In genomic region chr5:171401167-171401947, GRCh38 we compare ENCODE assay signal across 32 cellular contexts. TPM values are rescaled to one million over a fixed set of nuclear protein-coding genes. Genes with fewer than 3 reads are reported as not detected.
DNase-seq lines count a peak whose midpoint lies in the region; ATAC-seq, FAIRE-seq and TF ChIP-seq lines count a peak whose summit lies in the region.
"Had no signal": no experiment of that assay in that cellular context is flagged by ENCODE, and none has a peak within 500 bp of the region (broad histone marks: within the 10 kb centered on the region; RNA-seq: fewer than 3 reads in every experiment).

No MANE protein-coding gene starts in this region.

- peaks cover 25% of the 10 kb centered on the region for H4K20me1 ChIP-seq in endothelial cell of umbilical vein (replicated peaks; ENCODE audit: control insufficient read depth, extremely low read depth, insufficient read depth, low read length)
- peaks cover 74% of the 10 kb centered on the region for H4K20me1 ChIP-seq in PC-9 (ENCODE audit: insufficient read depth)

- peaks cover 20% of the 10 kb centered on the region for H3K4me1 Mint-ChIP-seq in T-helper 2 cell treated with Interferon-gamma antibody and Interleukin-4, amounts not matched to agents 5 μg/mL and 100 μg/mL, for 36 hours (ENCODE audit: low read depth)
- peaks cover 26 to 55% (median 38%) of the 10 kb centered on the region in 4 donors for H3K4me1 Mint-ChIP-seq in CD4-positive, alpha-beta memory T cell
- H3K4me1 Mint-ChIP-seq in T-helper 17 cell = peaks cover 31% of the 10 kb centered on the region

- H3K4me2 ChIP-seq in endothelial cell of umbilical vein (ENCODE audit: insufficient read depth, low read length) = no peak overlapping the region
- no peak overlapping the region for H3K4me2 ChIP-seq in PC-9

- H3K9me3 ChIP-seq in CD4-positive, alpha-beta memory T cell (ENCODE audit: control insufficient read depth in 1 of 2, low read length in 2 of 2) = no peaks in the 10 kb centered on the region
- H3K9me3 ChIP-seq in T-helper 17 cell (ENCODE audit: control insufficient read depth, low read length, poor library complexity, severe bottlenecking) = no peaks in the 10 kb centered on the region
- no peaks in the 10 kb centered on the region for H3K9me3 ChIP-seq in endothelial cell of umbilical vein (replicated peaks; ENCODE audit: control insufficient read depth, insufficient read depth, low read length)
- no peaks in the 10 kb centered on the region for H3K9me3 ChIP-seq in right cardiac atrium (ENCODE audit: control insufficient read depth, low read length)
- H3K9me3 ChIP-seq in PC-9 (ENCODE audit: insufficient read depth, low read depth) = no peaks in the 10 kb centered on the region
- H3K9me3 ChIP-seq: ascending aorta, SJCRH30, transverse colon had no signal

- peak; percentile 26 for TF ChIP-seq POLR2A in endothelial cell of umbilical vein (IDR thresholded peaks at IDR 0.05; ENCODE audit: low read depth, low read length)

- no peaks in the 10 kb centered on the region for H3K9me3 Mint-ChIP-seq in T-helper 2 cell treated with Interferon-gamma antibody and Interleukin-4, amounts not matched to agents 5 μg/mL and 100 μg/mL, for 36 hours
- H3K9me3 Mint-ChIP-seq in CD4-positive, alpha-beta memory T cell = no peaks in the 10 kb centered on the region
- H3K9me3 Mint-ChIP-seq: activated B cell treated with CpG ODN at 0.5 μM for 24 hours; activated CD4-positive, alpha-beta T cell treated with anti-CD3 and anti-CD28 coated beads, Interleukin-2, amount 10 ng/mL, durations not matched to agents 7 days and 5 days; activated naive CD8-positive, alpha-beta T cell treated with anti-CD3 and anti-CD28 coated beads, Interleukin-2, amount 10 ng/mL, durations not matched to agents 7 days and 5 days; activated T-helper 2 cell treated with anti-CD3 and anti-CD28 coated beads, Interferon-gamma antibody, Interleukin-2, Interleukin-4, amounts not matched to agents 10 μg/mL and 5 μg/mL and 100 μg/mL, durations not matched to agents 14 hours and 24 hours and 36 hours; natural killer cell treated with Interleukin-12 subunit alpha and Interleukin-12 subunit beta and Interleukin-15 and Interleukin-18, amount 100 ng/mL, for 72 hours had no signal

- no peaks in the 10 kb centered on the region for H3K9me1 ChIP-seq in endothelial cell of umbilical vein (replicated peaks; ENCODE audit: control insufficient read depth, extremely low read depth, insufficient read depth, low read length)

- dilution Hi-C loops in endothelial cell of umbilical vein (cut with MboI; ENCODE audit: extremely low pct_ligation_motif_present, low sequenced_read_pairs) = no loop called here

- H3K79me2 ChIP-seq in endothelial cell of umbilical vein (ENCODE audit: control insufficient read depth, insufficient read depth, low read length) (peaks cover 73% of the 10 kb centered on the region), PC-9 (ENCODE audit: low read depth) (peaks cover 72% of the 10 kb centered on the region)

- H2AFZ ChIP-seq in endothelial cell of umbilical vein (ENCODE audit: low read depth, low read length) (no peak overlapping the region), PC-9 (no peak overlapping the region)

- H3K4me3 ChIP-seq in CD4-positive, alpha-beta memory T cell (ENCODE audit: low read length in 2 of 2) = no peak overlapping the region
- H3K4me3 ChIP-seq in endothelial cell of umbilical vein (replicated peaks in 1 of 3; ENCODE audit: insufficient read depth in 1 of 3, low read depth in 1 of 3, low read length in 3 of 3) = no peak overlapping the region
- no peak overlapping the region for H3K4me3 ChIP-seq in right cardiac atrium (ENCODE audit: low read length)
- H3K4me3 ChIP-seq in PC-9 = no peak overlapping the region
- H3K4me3 ChIP-seq: ascending aorta, cardiac muscle cell, SJCRH30, transverse colon had no signal

- POLR2A ChIA-PET in CD4-positive, alpha-beta memory T cell (lab: Charles Lee; ENCODE audit: partially characterized antibody) = interaction anchor here (1.5 kb wide), 1 partner anchor 13 kb away, joined by 6 read pairs; the partner anchor contains the start of gene NPM1
- POLR2A ChIA-PET in endothelial cell of umbilical vein (lab: Charles Lee) (no interaction called here), PC-9 (lab: Charles Lee; ENCODE audit: unreplicated experiment) (no interaction called here)

- H3K27me3 ChIP-seq in CD4-positive, alpha-beta memory T cell (ENCODE audit: insufficient read depth, low read length) = no peaks in the 10 kb centered on the region
- H3K27me3 ChIP-seq in endothelial cell of umbilical vein (ENCODE audit: control insufficient read depth in 2 of 2, insufficient read depth in 2 of 2, low read length in 2 of 2) (no peaks in the 10 kb centered on the region), right cardiac atrium (ENCODE audit: control insufficient read depth, insufficient read depth) (no peaks in the 10 kb centered on the region), PC-9 (ENCODE audit: insufficient read depth, low read depth) (no peaks in the 10 kb centered on the region)
- H3K27me3 ChIP-seq: ascending aorta, cardiac muscle cell, SJCRH30, transverse colon had no signal

- WGBS in right cardiac atrium = 97% methylated on average over 13 of the region's 13 CpGs

- TF ChIP-seq CTCF in endothelial cell of umbilical vein (IDR thresholded peaks at IDR 0.05; ENCODE audit: extremely low read depth in 1 of 2, insufficient read depth in 1 of 2, low read depth in 1 of 2, low read length in 2 of 2) = no peak
- no peak for TF ChIP-seq CTCF in PC-9 (conservative IDR thresholded peaks at IDR 0.05)

- DNase-seq in T-helper 2 cell treated with Interferon-gamma antibody and Interleukin-4, amounts not matched to agents 5 μg/mL and 100 μg/mL, for 36 hours (ENCODE audit: low spot score) = no peak
- no peak for DNase-seq in T-helper 2 cell
- no peak for DNase-seq in CD4-positive, alpha-beta memory T cell
- DNase-seq in T-helper 17 cell = no peak
- no peak for DNase-seq in endothelial cell of umbilical vein (ENCODE audit: low read depth, low spot score)
- no peak for DNase-seq in GM03348 (ENCODE audit: low spot score)
- DNase-seq in right cardiac atrium = no peak
- DNase-seq in PC-9 = no peak
- DNase-seq: activated B cell treated with CpG ODN at 0.5 μM for 24 hours; activated CD4-positive, alpha-beta T cell treated with anti-CD3 and anti-CD28 coated beads, Interleukin-2, amount 10 ng/mL, durations not matched to agents 7 days and 5 days; activated naive CD8-positive, alpha-beta T cell treated with anti-CD3 and anti-CD28 coated beads, Interleukin-2, amount 10 ng/mL, durations not matched to agents 7 days and 5 days; effector CD4-positive, alpha-beta T cell; erythroblast; hypothalamus; left cardiac atrium; MV-4-11; NCI-H1436 treated with DMSO at 0.1 percent for 48 hours; NCI-H446; NCI-H774; SJCRH30; stimulated activated CD4-positive, alpha-beta T cell treated with anti-CD3 and anti-CD28 coated beads, Interleukin-15, amount 100 ng/mL, for 24 hours; stimulated activated CD4-positive, alpha-beta T cell treated with anti-CD3 and anti-CD28 coated beads, Interleukin-4, amount 100 ng/mL, for 4 hours; SW 1271; transverse colon had no signal

- intact Hi-C loops in CD4-positive, alpha-beta memory T cell (cut with micrococcal nuclease) = no loop called here
- intact Hi-C loops in endothelial cell of umbilical vein (cut with micrococcal nuclease) = no loop called here
- intact Hi-C loops in right cardiac atrium (cut with DNase I) = no loop called here
- intact Hi-C loops in PC-9 (cut with micrococcal nuclease; ENCODE audit: unreplicated experiment) = no loop called here

- no peak overlapping the region for H3K9ac ChIP-seq in endothelial cell of umbilical vein (replicated peaks; ENCODE audit: extremely low read depth, insufficient read depth, low read length)

- peaks cover 67% of the 10 kb centered on the region for H3K36me3 Mint-ChIP-seq in T-helper 2 cell treated with Interferon-gamma antibody and Interleukin-4, amounts not matched to agents 5 μg/mL and 100 μg/mL, for 36 hours (ENCODE audit: low read depth)
- H3K36me3 Mint-ChIP-seq in CD4-positive, alpha-beta memory T cell = peaks cover 60 to 73% of the 10 kb centered on the region in 2 donors
- peaks cover 10% of the 10 kb centered on the region for H3K36me3 Mint-ChIP-seq in T-helper 17 cell (ENCODE audit: low read depth)

- H3K27me3 Mint-ChIP-seq in T-helper 2 cell treated with Interferon-gamma antibody and Interleukin-4, amounts not matched to agents 5 μg/mL and 100 μg/mL, for 36 hours (ENCODE audit: low read depth) = no peaks in the 10 kb centered on the region
- no peaks in the 10 kb centered on the region for H3K27me3 Mint-ChIP-seq in CD4-positive, alpha-beta memory T cell
- no peaks in the 10 kb centered on the region for H3K27me3 Mint-ChIP-seq in T-helper 17 cell
- H3K27me3 Mint-ChIP-seq: activated B cell treated with CpG ODN at 0.5 μM for 24 hours; activated CD4-positive, alpha-beta T cell treated with anti-CD3 and anti-CD28 coated beads, Interleukin-2, amount 10 ng/mL, durations not matched to agents 7 days and 5 days; activated naive CD8-positive, alpha-beta T cell treated with anti-CD3 and anti-CD28 coated beads, Interleukin-2, amount 10 ng/mL, durations not matched to agents 7 days and 5 days; natural killer cell treated with Interleukin-12 subunit alpha and Interleukin-12 subunit beta and Interleukin-15 and Interleukin-18, amount 100 ng/mL, for 72 hours had no signal

- H3K9me2 ChIP-seq in PC-9 (ENCODE audit: insufficient read depth) = no peaks in the 10 kb centered on the region

- ATAC-seq in T-helper 17 cell (no peak), right cardiac atrium (no peak)
- ATAC-seq: left cardiac atrium; natural killer cell treated with Interleukin-12 subunit alpha and Interleukin-12 subunit beta and Interleukin-15 and Interleukin-18, amount 100 ng/mL, for 72 hours had no signal

- FAIRE-seq in endothelial cell of umbilical vein (lab: Jason Lieb, UNC) = no peak
- FAIRE-seq: colon had no signal

- peak overlapping the region; percentile 17 for H3K27ac Mint-ChIP-seq in T-helper 2 cell treated with Interferon-gamma antibody and Interleukin-4, amounts not matched to agents 5 μg/mL and 100 μg/mL, for 36 hours
- peak overlapping the region in 4 of 7 donors; percentile 18 to 68 (median 42) for H3K27ac Mint-ChIP-seq in CD4-positive, alpha-beta memory T cell
- H3K27ac Mint-ChIP-seq in T-helper 17 cell = peak overlapping the region; percentile 24
- H3K27ac Mint-ChIP-seq: activated B cell treated with CpG ODN at 0.5 μM for 24 hours; activated CD4-positive, alpha-beta T cell treated with anti-CD3 and anti-CD28 coated beads, Interleukin-2, amount 10 ng/mL, durations not matched to agents 7 days and 5 days; activated naive CD8-positive, alpha-beta T cell treated with anti-CD3 and anti-CD28 coated beads, Interleukin-2, amount 10 ng/mL, durations not matched to agents 7 days and 5 days; activated T-helper 2 cell treated with anti-CD3 and anti-CD28 coated beads, Interferon-gamma antibody, Interleukin-2, Interleukin-4, amounts not matched to agents 10 μg/mL and 5 μg/mL and 100 μg/mL, durations not matched to agents 14 hours and 24 hours and 36 hours had no signal

- peaks cover 33% of the 10 kb centered on the region for H3K4me1 ChIP-seq in CD4-positive, alpha-beta memory T cell (ENCODE audit: insufficient read depth, low read length)
- peaks cover 5% of the 10 kb centered on the region for H3K4me1 ChIP-seq in endothelial cell of umbilical vein (ENCODE audit: control insufficient read depth, extremely low read depth, insufficient read depth, low read length)
- H3K4me1 ChIP-seq in right cardiac atrium (ENCODE audit: control insufficient read depth, insufficient read depth, low read length) = no peaks in the 10 kb centered on the region
- H3K4me1 ChIP-seq in PC-9 (replicated peaks; ENCODE audit: insufficient read depth) = peaks cover 10% of the 10 kb centered on the region; the same call in 1 of the 2 replicates
- H3K4me1 ChIP-seq: ascending aorta, SJCRH30 had no signal

- no peak overlapping the region for H3K4me3 Mint-ChIP-seq in T-helper 2 cell treated with Interferon-gamma antibody and Interleukin-4, amounts not matched to agents 5 μg/mL and 100 μg/mL, for 36 hours
- H3K4me3 Mint-ChIP-seq in CD4-positive, alpha-beta memory T cell = no peak overlapping the region
- H3K4me3 Mint-ChIP-seq in T-helper 17 cell = peak overlapping the region; percentile 45
- H3K4me3 Mint-ChIP-seq: activated B cell treated with CpG ODN at 0.5 μM for 24 hours; activated CD4-positive, alpha-beta T cell treated with anti-CD3 and anti-CD28 coated beads, Interleukin-2, amount 10 ng/mL, durations not matched to agents 7 days and 5 days; activated naive CD8-positive, alpha-beta T cell treated with anti-CD3 and anti-CD28 coated beads, Interleukin-2, amount 10 ng/mL, durations not matched to agents 7 days and 5 days; natural killer cell treated with Interleukin-12 subunit alpha and Interleukin-12 subunit beta and Interleukin-15 and Interleukin-18, amount 100 ng/mL, for 72 hours had no signal

- CTCF ChIA-PET in CD4-positive, alpha-beta memory T cell (lab: Charles Lee; ENCODE audit: partially characterized antibody) = no interaction called here
- CTCF ChIA-PET in endothelial cell of umbilical vein (lab: Charles Lee) = no interaction called here
- CTCF ChIA-PET in PC-9 (lab: Charles Lee) = no interaction called here

- H3K36me3 ChIP-seq in CD4-positive, alpha-beta memory T cell (ENCODE audit: insufficient read depth, low read length) = peaks cover 56% of the 10 kb centered on the region
- H3K36me3 ChIP-seq in endothelial cell of umbilical vein (ENCODE audit: control insufficient read depth in 2 of 2, extremely low read depth in 1 of 2, insufficient read depth in 2 of 2, low read length in 2 of 2) = peaks cover 23 to 44% of the 10 kb centered on the region in 2 experiments
- H3K36me3 ChIP-seq in PC-9 (ENCODE audit: low read depth) = peaks cover 55% of the 10 kb centered on the region

- no TSS peak for BruUV-seq in endothelial cell of umbilical vein (replicated peaks; lab: Mats Ljungman, UMichigan)
- no TSS peak for BruUV-seq in PC-9 (replicated peaks; lab: Mats Ljungman, UMichigan)

- H3F3A ChIP-seq in PC-9 (ENCODE audit: insufficient read depth, low read depth) = peaks cover 73% of the 10 kb centered on the region

- H3K27ac ChIP-seq in CD4-positive, alpha-beta memory T cell (ENCODE audit: low read depth, low read length) = no peak overlapping the region
- no peak overlapping the region for H3K27ac ChIP-seq in endothelial cell of umbilical vein (ENCODE audit: insufficient read depth, low read depth, low read length)
- H3K27ac ChIP-seq in right cardiac atrium (ENCODE audit: low read length) = no peak overlapping the region
- H3K27ac ChIP-seq in PC-9 = no peak overlapping the region
- H3K27ac ChIP-seq: ascending aorta, cardiac muscle cell, SJCRH30, transverse colon had no signal

RNA-seq across cellular contexts. Expression of gene NPM1, which starts 13.7 kb away (rescaled TPM):
- 100 to 1,000 TPM; 857 to 892 TPM for total RNA-seq in CD4-positive, alpha-beta memory T cell
- 100 to 1,000 TPM; 595 to 777 TPM for polyA plus RNA-seq in CD4-positive, alpha-beta memory T cell
- total RNA-seq in T-helper 17 cell (1,000 to 10,000 TPM; 1,005 to 1,022 TPM), endothelial cell of umbilical vein (1,592 and 1,695 TPM in 2 replicates), right cardiac atrium (100 to 1,000 TPM; 355 to 493 (median 433) TPM), PC-9 (2021) (2,285 and 2,364 TPM in 2 replicates)
- polyA plus RNA-seq in endothelial cell of umbilical vein (618 and 1,113 TPM in 2 replicates), right cardiac atrium (887 TPM)
- 4,496 and 5,519 TPM in 2 replicates for polyA plus RNA-seq in endothelial cell of umbilical vein (2011; cell fraction: cytosol; rRNA removed)
- 1,833 and 2,535 TPM in 2 replicates for polyA plus RNA-seq in endothelial cell of umbilical vein (2011; cell fraction: nucleus; rRNA removed)
- polyA plus RNA-seq in endothelial cell of umbilical vein (2012) = 2,168 and 4,291 TPM in 2 replicates
- 1,004 and 1,287 TPM in 2 replicates for polyA minus RNA-seq in endothelial cell of umbilical vein
- polyA minus RNA-seq in endothelial cell of umbilical vein (2011; cell fraction: cytosol; rRNA and poly(A)+ RNA removed) = 2,300 TPM
- 294 and 390 TPM in 2 replicates for polyA minus RNA-seq in endothelial cell of umbilical vein (2011; cell fraction: nucleus; rRNA and poly(A)+ RNA removed)

RNA-seq across cellular contexts. Expression of gene FGF18, which starts 18.1 kb away (rescaled TPM):
- total RNA-seq in CD4-positive, alpha-beta memory T cell = under 1 TPM; 0.17 to 0.32 TPM
- under 1 TPM in 1 of 2 donors, not detected in 1; 0.09 TPM for polyA plus RNA-seq in CD4-positive, alpha-beta memory T cell
- total RNA-seq in T-helper 17 cell = under 1 TPM; 0.44 to 0.50 TPM
- 0.27 TPM in 1 of 2 replicates, not detected in the other for total RNA-seq in endothelial cell of umbilical vein
- polyA plus RNA-seq in endothelial cell of umbilical vein = 0.04 and 0.13 TPM in 2 replicates
- 0.05 TPM in 1 of 2 replicates, not detected in the other for polyA plus RNA-seq in endothelial cell of umbilical vein (2011; cell fraction: cytosol; rRNA removed)
- 0.10 and 0.22 TPM in 2 replicates for polyA plus RNA-seq in endothelial cell of umbilical vein (2011; cell fraction: nucleus; rRNA removed)
- polyA plus RNA-seq in endothelial cell of umbilical vein (2012) = 0.19 TPM in 1 of 2 replicates, not detected in the other
- 0.08 TPM in 1 of 2 replicates, not detected in the other for polyA minus RNA-seq in endothelial cell of umbilical vein
- polyA minus RNA-seq in endothelial cell of umbilical vein (2011; cell fraction: cytosol; rRNA and poly(A)+ RNA removed) = not detected
- polyA minus RNA-seq in endothelial cell of umbilical vein (2011; cell fraction: nucleus; rRNA and poly(A)+ RNA removed) = not detected in 2 replicates
- total RNA-seq in right cardiac atrium = 1 to 10 TPM; 1.3 to 4.3 (median 1.9) TPM
- polyA plus RNA-seq in right cardiac atrium = 1.2 TPM
- total RNA-seq in PC-9 (2021) = 0.52 and 1.1 TPM in 2 replicates
- total RNA-seq: activated B cell treated with CpG ODN at 0.5 μM for 24 hours; activated T-helper 2 cell treated with anti-CD3 and anti-CD28 coated beads, Interferon-gamma antibody, Interleukin-2, Interleukin-4, amounts not matched to agents 10 μg/mL and 5 μg/mL and 100 μg/mL, durations not matched to agents 14 hours and 24 hours and 36 hours; glomerular endothelial cell; lung microvascular endothelial cell; RPMI7951; SJCRH30 had no signal
